24 cellular contexts compared by ENCODE assay signal in the genomic region with DNA sequence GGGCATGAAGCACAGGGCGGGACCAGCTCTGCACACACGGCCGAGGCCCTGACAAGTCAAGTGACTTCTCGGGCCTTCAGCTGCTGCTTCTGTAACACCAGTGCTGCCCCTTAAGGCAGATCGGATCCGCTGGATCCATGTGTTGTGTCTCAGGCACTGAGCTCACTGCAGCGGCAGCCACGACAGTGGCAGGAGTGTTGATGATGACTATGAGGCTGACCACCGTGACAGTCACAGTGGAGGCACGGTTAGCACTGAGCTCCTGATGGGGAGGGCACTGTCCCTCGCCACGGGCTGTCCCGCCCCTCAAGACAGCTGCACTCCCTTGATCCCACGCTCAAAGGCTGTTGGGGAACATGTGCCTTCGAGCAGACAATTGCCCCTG. TPM values are rescaled to one million over a fixed set of nuclear protein-coding genes. Genes with fewer than 3 reads are reported as not detected.
DNase-seq lines count a peak whose midpoint lies in the region; ATAC-seq and TF ChIP-seq lines count a peak whose summit lies in the region.
"Had no signal": no experiment of that assay in that cellular context is flagged by ENCODE, and none has a peak within 500 bp of the region (broad histone marks: within the 10 kb centered on the region; RNA-seq: fewer than 3 reads in every experiment).

No MANE protein-coding gene starts in this region.

- DNase-seq in left ventricle myocardium inferior: no peak
- DNase-seq in heart right ventricle: no peak
- no peak for DNase-seq in epithelial cell of prostate (ENCODE audit: low read depth, low spot score)
- peak; percentile 78 for DNase-seq in osteoblast (ENCODE audit: insufficient read length, low spot score, missing footprints)
- no peak for DNase-seq in thyroid gland
- DNase-seq in stimulated activated naive CD4-positive, alpha-beta T cell (lab: John Stamatoyannopoulos, UW): no peak
- DNase-seq in NCI-H748 treated with DMSO at 0.1 percent for 48 hours (lab: John Stamatoyannopoulos, UW): no peak
- DNase-seq in anterior cingulate cortex (lab: John Stamatoyannopoulos, UW): no peak
- DNase-seq: 8988T; activated CD4-positive, alpha-beta T cell treated with anti-CD3 and anti-CD28 coated beads for 36 hours; AML-193; Caco-2; immature natural killer cell; Kasumi-1; NCI-H1092; NCI-H446; NK-92 treated with Interleukin-12 subunit alpha and Interleukin-12 subunit beta, amount 100 ng/mL, for 24 hours; RPMI8226; small intestine; stimulated activated CD4-positive, alpha-beta T cell treated with anti-CD3 and anti-CD28 coated beads, Interleukin-4, amount 100 ng/mL, for 24 hours; SW 1271 had no signal

- peaks cover 47% of the 10 kb centered on the region for H3K4me1 ChIP-seq in left ventricle myocardium inferior
- H3K4me1 ChIP-seq in heart right ventricle: peaks cover 10 to 39% (median 27%) of the 10 kb centered on the region in 9 donors
- peaks cover 16% of the 10 kb centered on the region for H3K4me1 ChIP-seq in osteoblast (ENCODE audit: insufficient read depth, low read length)
- H3K4me1 ChIP-seq in thyroid gland: peaks cover 38 to 72% of the 10 kb centered on the region in 2 donors
- H3K4me1 ChIP-seq: Caco-2, HAP-1 had no signal

- TF ChIP-seq CTCF in left ventricle myocardium inferior (IDR thresholded peaks at IDR 0.05; ENCODE audit: borderline replicate concordance) (no peak), heart right ventricle (IDR thresholded peaks at IDR 0.05) (no peak), osteoblast (IDR thresholded peaks at IDR 0.05; ENCODE audit: extremely low read depth, low read depth, low read length) (no peak), thyroid gland (IDR thresholded peaks at IDR 0.05) (no peak)

- H3K4me3 ChIP-seq in left ventricle myocardium inferior (peak overlapping the region; percentile 17), heart right ventricle (no peak overlapping the region), osteoblast (ENCODE audit: insufficient read depth, low read length) (peak overlapping the region; percentile 22), thyroid gland (replicated peaks in 1 of 3) (no peak overlapping the region)
- H3K4me3 ChIP-seq: HAP-1, lung, vagina had no signal

- no peak for TF ChIP-seq POLR2A in thyroid gland (IDR thresholded peaks at IDR 0.05)

- 84 to 87% methylated on average over 15 of the region's 15 CpGs for WGBS in heart right ventricle, 2 donors
- 53% methylated on average over 14 of the region's 15 CpGs; no CpG with 5 or more reads in 1 of the 2 donors for WGBS in thyroid gland, 2 donors

- ATAC-seq in heart right ventricle: no peak
- ATAC-seq: activated CD4-positive, alpha-beta T cell treated with anti-CD3 and anti-CD28 coated beads for 36 hours had no signal

- H3K27me3 ChIP-seq in left ventricle myocardium inferior (ENCODE audit: low read depth) (no peaks in the 10 kb centered on the region), heart right ventricle (no peaks in the 10 kb centered on the region), osteoblast (ENCODE audit: insufficient read depth, low read length) (no peaks in the 10 kb centered on the region), thyroid gland (no peaks in the 10 kb centered on the region)
- H3K27me3 ChIP-seq: vagina had no signal

- peaks cover 7% of the 10 kb centered on the region for H4K20me1 ChIP-seq in osteoblast (ENCODE audit: insufficient read depth, low read length)

- H2AFZ ChIP-seq in osteoblast (ENCODE audit: low read length): peak overlapping the region; percentile 85

- H3K79me2 ChIP-seq in osteoblast (ENCODE audit: insufficient read depth, low read length): no peaks in the 10 kb centered on the region

- H3K4me2 ChIP-seq in osteoblast (ENCODE audit: insufficient read depth, low read length): peak overlapping the region; percentile 43

- H3K27ac ChIP-seq in left ventricle myocardium inferior (replicated peaks) (peak overlapping the region; percentile 36), heart right ventricle (peak overlapping the region in 1 of 10 donors; percentile 19), epithelial cell of prostate (peak overlapping the region; percentile 90), osteoblast (ENCODE audit: low read depth, low read length) (peak overlapping the region; percentile 45), thyroid gland (peak overlapping the region; percentile 95 to 98 (median 96))
- H3K27ac ChIP-seq: vagina had no signal

- H3K36me3 ChIP-seq in left ventricle myocardium inferior (no peaks in the 10 kb centered on the region), heart right ventricle (no peaks in the 10 kb centered on the region), osteoblast (ENCODE audit: insufficient read depth, low read length) (no peaks in the 10 kb centered on the region), thyroid gland (no peaks in the 10 kb centered on the region)
- H3K36me3 ChIP-seq: HAP-1, vagina had no signal

- intact Hi-C loops in left ventricle myocardium inferior (cut with micrococcal nuclease) (loop anchor here (10.0 kb wide), 1 partner anchor 57 kb away; no protein-coding TSS in a partner anchor), heart right ventricle (cut with DNase I) (no loop called here), thyroid gland (cut with DNase I) (no loop called here)

- H3K9me3 ChIP-seq in left ventricle myocardium inferior (replicated peaks) (no peaks in the 10 kb centered on the region), heart right ventricle (no peaks in the 10 kb centered on the region), osteoblast (ENCODE audit: low read depth, low read length) (no peaks in the 10 kb centered on the region), thyroid gland (no peaks in the 10 kb centered on the region)
- H3K9me3 ChIP-seq: Caco-2, HAP-1, vagina had no signal

RNA-seq across cellular contexts. Expression of a gene that starts 29.4 kb away (rescaled TPM):
- total RNA-seq in left ventricle myocardium inferior: 18.8 TPM
- 10 to 100 TPM; 13.5 to 26.7 (median 21.1) TPM for total RNA-seq in heart right ventricle
- polyA plus RNA-seq in heart right ventricle: 10 to 100 TPM; 50.8 to 55.2 TPM
- 25.3 and 26.4 TPM in 2 replicates for total RNA-seq in osteoblast
- total RNA-seq in thyroid gland: 10 to 100 TPM; 52.5 to 76.1 (median 62.6) TPM

Comparison
In these comparisons a context has a peak if more than half of its experiments do, and no peak if none do; other contexts are left out.
1. H3K4me3 ChIP-seq: peak in left ventricle myocardium inferior (single experiment) and osteoblast (single experiment); none in heart right ventricle (0 of 10) and thyroid gland (0 of 3).